27 cellular contexts compared by ENCODE assay signal in genomic region chr7:96250776-96251361, GRCh38.
DNase-seq lines count a peak whose midpoint lies in the region; ATAC-seq, FAIRE-seq and TF ChIP-seq lines count a peak whose summit lies in the region.
"Had no signal": no experiment of that assay in that cellular context is flagged by ENCODE, and none has a peak within 500 bp of the region (broad histone marks: within the 10 kb centered on the region; RNA-seq: fewer than 3 reads in every experiment).

No MANE protein-coding gene starts in this region.

- H3K4me1 ChIP-seq in HepG2 (ENCODE audit: insufficient read depth, low read length) (peaks cover 40% of the 10 kb centered on the region), right lobe of liver (peaks cover 0 to 38% (median 10%) of the 10 kb centered on the region in 4 donors)
- H3K4me1 ChIP-seq: Peyer's patch, sigmoid colon, SJSA1 had no signal

- H3K27ac ChIP-seq in HepG2 (ENCODE audit: extremely low read length, insufficient read depth, low read length) (no peak overlapping the region), right lobe of liver (no peak overlapping the region)
- H3K27ac ChIP-seq: heart right ventricle, Peyer's patch, sigmoid colon, SJSA1, tibial nerve, WERI-Rb-1 had no signal

- no peak for DNase-seq in HepG2 (ENCODE audit: low spot score)
- DNase-seq in right lobe of liver = no peak
- DNase-seq in SKM-1 (lab: John Stamatoyannopoulos, UW; ENCODE audit: unreplicated experiment) = peak; percentile 14
- DNase-seq in fibroblast of mammary gland (ENCODE audit: low read depth) = peak; percentile 49
- no peak for DNase-seq in KG1 (lab: John Stamatoyannopoulos, UW)
- DNase-seq in activated T-cell treated with anti-CD3 and anti-CD28 coated beads, Interleukin-2, amount 50 U/mL, for 72 hours = no peak
- DNase-seq: activated CD4-positive, alpha-beta T cell treated with anti-CD3 and anti-CD28 coated beads, Interleukin-2, amount 10 ng/mL, durations not matched to agents 7 days and 5 days; DMS153; GOT3; heart right ventricle; NCI-H1417; NCI-H2107; NCI-H446 treated with DMSO at 0.1 percent for 48 hours; Peyer's patch; sigmoid colon; stimulated activated CD4-positive, alpha-beta T cell treated with anti-CD3 and anti-CD28 coated beads, Interleukin-15, amount 100 ng/mL, for 24 hours; stimulated activated naive CD8-positive, alpha-beta T cell treated with anti-CD3 and anti-CD28 coated beads, Interleukin-15, amount 100 ng/mL, for 72 hours; T-helper 17 cell; WERI-Rb-1 had no signal

- no peak for TF ChIP-seq RAD21 in HepG2 (CRISPR knock-in tag; IDR thresholded peaks at IDR 0.05)

- no peak overlapping the region for H3K4me3 ChIP-seq in HepG2 (replicated peaks in 1 of 3; ENCODE audit: insufficient read depth in 1 of 3, low read depth in 2 of 3, low read length in 3 of 3)
- H3K4me3 ChIP-seq in right lobe of liver = no peak overlapping the region
- H3K4me3 ChIP-seq in fibroblast of mammary gland (ENCODE audit: control insufficient read depth, low read depth, low read length) = no peak overlapping the region
- H3K4me3 ChIP-seq: heart right ventricle, lung, Peyer's patch, sigmoid colon, SJSA1, tibial nerve had no signal

- intact Hi-C loops in HepG2 (cut with micrococcal nuclease; ENCODE audit: unreplicated experiment) (loop anchor here (10.0 kb wide), 1 partner anchor 54 kb away; no protein-coding TSS in a partner anchor), right lobe of liver (cut with DNase I) (no loop called here)

- H3K27me3 Mint-ChIP-seq in activated T-cell treated with anti-CD3 and anti-CD28 coated beads, Interleukin-2, amount 50 U/mL, for 72 hours (ENCODE audit: low read depth) = no peaks in the 10 kb centered on the region
- H3K27me3 Mint-ChIP-seq: activated CD4-positive, alpha-beta T cell treated with anti-CD3 and anti-CD28 coated beads, Interleukin-2, amount 10 ng/mL, durations not matched to agents 7 days and 5 days; activated naive CD8-positive, alpha-beta T cell; central memory CD8-positive, alpha-beta T cell; stimulated activated naive CD8-positive, alpha-beta T cell treated with anti-CD3 and anti-CD28 coated beads, Interleukin-15, amount 100 ng/mL, for 72 hours; T-helper 17 cell had no signal

- H3K4me3 Mint-ChIP-seq in activated T-cell treated with anti-CD3 and anti-CD28 coated beads, Interleukin-2, amount 50 U/mL, for 72 hours = no peak overlapping the region
- H3K4me3 Mint-ChIP-seq: activated CD4-positive, alpha-beta T cell treated with anti-CD3 and anti-CD28 coated beads, Interleukin-2, amount 10 ng/mL, durations not matched to agents 7 days and 5 days; activated naive CD8-positive, alpha-beta T cell; activated T-helper 1 cell treated with anti-CD3 and anti-CD28 coated beads, Interleukin-12 subunit alpha, Interleukin-12 subunit beta, Interleukin-2, Interleukin-4 antibody, amounts not matched to agents 30 ng/mL and 10 ng/mL and 1 ng/mL, durations not matched to agents 14 hours and 24 hours and 36 hours; central memory CD8-positive, alpha-beta T cell; stimulated activated naive CD8-positive, alpha-beta T cell treated with anti-CD3 and anti-CD28 coated beads, Interleukin-15, amount 100 ng/mL, for 72 hours; T-helper 17 cell had no signal

- ATAC-seq in HepG2 (no peak), right lobe of liver (no peak), HG02870 (IDR thresholded peaks at IDR 0.05; ENCODE audit: unreplicated experiment) (no peak), GM19324 (IDR thresholded peaks at IDR 0.05; ENCODE audit: low FRiP score, unreplicated experiment) (no peak)
- no peak for ATAC-seq in activated T-cell treated with anti-CD3 and anti-CD28 coated beads, Interleukin-2, amount 50 U/mL, for 72 hours (replicated peaks in 1 of 2)
- ATAC-seq: heart right ventricle; stimulated activated naive CD8-positive, alpha-beta T cell treated with anti-CD3 and anti-CD28 coated beads, Interleukin-15, amount 100 ng/mL, for 72 hours; T-helper 17 cell had no signal

- H3K27me3 ChIP-seq in HepG2 (ENCODE audit: control insufficient read depth in 1 of 2, insufficient read depth in 2 of 2, low read length in 2 of 2) = no peaks in the 10 kb centered on the region
- no peaks in the 10 kb centered on the region for H3K27me3 ChIP-seq in right lobe of liver
- H3K27me3 ChIP-seq: heart right ventricle, Peyer's patch, sigmoid colon, SJSA1, tibial nerve had no signal

- no peak for FAIRE-seq in HepG2 (lab: Jason Lieb, UNC)

- TF ChIP-seq EP300 in HepG2 (IDR thresholded peaks at IDR 0.05; ENCODE audit: low read depth in 2 of 2, low read length in 2 of 2) (no peak), HepG2 (CRISPR knock-in tag; IDR thresholded peaks at IDR 0.05; ENCODE audit: borderline replicate concordance) (no peak)

- in situ Hi-C loops in HepG2 (cut with HindIII; ENCODE audit: extremely low pct_ligation_motif_present, low pct_unique_long_range_greater_than_20kb) = no loop called here

- H3K79me2 ChIP-seq in HepG2 (ENCODE audit: insufficient read depth, low read length) = peaks cover 79% of the 10 kb centered on the region

- TF ChIP-seq CTCF in HepG2 (CRISPR knock-in tag; IDR thresholded peaks at IDR 0.05) (no peak), right lobe of liver (IDR thresholded peaks at IDR 0.05) (no peak), fibroblast of mammary gland (conservative IDR thresholded peaks at IDR 0.05; ENCODE audit: control insufficient read depth, insufficient read depth, low read depth, low read length) (no peak)

- H3K36me3 ChIP-seq in HepG2 (replicated peaks in 1 of 2; ENCODE audit: control insufficient read depth in 1 of 2, insufficient read depth in 2 of 2, low read length in 2 of 2) (peaks cover 0 to 19% of the 10 kb centered on the region in 2 experiments; a peak in 1 of 5 replicates), right lobe of liver (no peaks in the 10 kb centered on the region)
- H3K36me3 ChIP-seq: heart right ventricle, Peyer's patch, sigmoid colon, SJSA1, WERI-Rb-1 had no signal

- H3K9me3 ChIP-seq in HepG2 (ENCODE audit: low read length) = no peaks in the 10 kb centered on the region
- no peaks in the 10 kb centered on the region for H3K9me3 ChIP-seq in right lobe of liver
- H3K9me3 ChIP-seq: Peyer's patch, sigmoid colon, SJSA1, tibial nerve had no signal

- H3K36me3 Mint-ChIP-seq in activated T-cell treated with anti-CD3 and anti-CD28 coated beads, Interleukin-2, amount 50 U/mL, for 72 hours (ENCODE audit: insufficient read depth in 2 of 2) = peaks cover 1 to 8% of the 10 kb centered on the region in 2 donors

- H4K20me1 ChIP-seq in HepG2 (ENCODE audit: insufficient read depth, low read length) = no peaks in the 10 kb centered on the region; the same call in 1 of the 2 replicates

- peaks cover 9 to 10% of the 10 kb centered on the region in 2 donors for H3K9me3 Mint-ChIP-seq in activated T-cell treated with anti-CD3 and anti-CD28 coated beads, Interleukin-2, amount 50 U/mL, for 72 hours

- H3K9ac ChIP-seq in HepG2 (ENCODE audit: insufficient read depth, low read depth, low read length) = no peak overlapping the region

- H3K4me1 Mint-ChIP-seq in activated T-cell treated with anti-CD3 and anti-CD28 coated beads, Interleukin-2, amount 50 U/mL, for 72 hours (ENCODE audit: low read depth) = peaks cover 12% of the 10 kb centered on the region

- no peak overlapping the region for H3K4me2 ChIP-seq in HepG2 (ENCODE audit: low read depth, low read length)

- BruUV-seq in HepG2 (replicated peaks; lab: Mats Ljungman, UMichigan) = no TSS peak

- POLR2A ChIA-PET in HepG2 (lab: Yijun Ruan, JAX) = no interaction called here

- no peak overlapping the region for H3K27ac Mint-ChIP-seq in activated T-cell treated with anti-CD3 and anti-CD28 coated beads, Interleukin-2, amount 50 U/mL, for 72 hours
- H3K27ac Mint-ChIP-seq: activated CD4-positive, alpha-beta T cell treated with anti-CD3 and anti-CD28 coated beads, Interleukin-2, amount 10 ng/mL, durations not matched to agents 7 days and 5 days; activated naive CD8-positive, alpha-beta T cell; activated T-helper 1 cell treated with anti-CD3 and anti-CD28 coated beads, Interleukin-12 subunit alpha, Interleukin-12 subunit beta, Interleukin-2, Interleukin-4 antibody, amounts not matched to agents 30 ng/mL and 10 ng/mL and 1 ng/mL, durations not matched to agents 14 hours and 24 hours and 36 hours; T-helper 17 cell had no signal

- 82% methylated on average over 7 of the region's 7 CpGs for WGBS in HepG2 (ENCODE audit: low lambda C conversion rate)
- WGBS in right lobe of liver (ENCODE audit: insufficient coverage, low coverage, low lambda C conversion rate, missing lambda C conversion rate) = 62% methylated on average over 7 of the region's 7 CpGs

- TF ChIP-seq POLR2A in HepG2 (IDR thresholded peaks at IDR 0.05; ENCODE audit: insufficient read depth in 1 of 2, low read depth in 2 of 2, low read length in 2 of 2) (no peak), right lobe of liver (IDR thresholded peaks at IDR 0.05) (no peak)

- CTCF ChIA-PET in HepG2 (lab: Yijun Ruan, JAX; ENCODE audit: low intra/inter-chr PET ratio, low total read pairs) = no interaction called here

- H2AFZ ChIP-seq in HepG2 (ENCODE audit: low read length) = no peak overlapping the region

TF ChIP-seq in HepG2, 621 proteins besides CTCF, POLR2A, EP300 and RAD21:
- TF ChIP-seq RBM22 (optimal IDR thresholded peaks at IDR 0.05; ENCODE audit: low read length) (peak; percentile 46), MAFG (CRISPR knock-in tag; IDR thresholded peaks at IDR 0.05) (0 out of 2 replicates have a peak, but pooled peaks have one; percentile 56), MAFF (IDR thresholded peaks at IDR 0.05; ENCODE audit: low read depth, low read length) (peak; percentile 98), SCMH1 (CRISPR knock-in tag; IDR thresholded peaks at IDR 0.05; ENCODE audit: borderline replicate concordance) (no peak), MAFK (conservative IDR thresholded peaks at IDR 0.05 in 1 of 2, IDR thresholded peaks at IDR 0.05 in 1 of 2; ENCODE audit: low read length in 2 of 2) (peak; percentile 98 to 99)

Comparison
In these comparisons a context has a peak if more than half of its experiments do, and no peak if none do; other contexts are left out.
1. DNase-seq: peak in SKM-1 (single experiment) and fibroblast of mammary gland (single experiment); none in HepG2 (single experiment), right lobe of liver (0 of 3), KG1 (single experiment) and activated T-cell treated with anti-CD3 and anti-CD28 coated beads, Interleukin-2, amount 50 U/mL, for 72 hours (0 of 2).